In the genomic region with DNA sequence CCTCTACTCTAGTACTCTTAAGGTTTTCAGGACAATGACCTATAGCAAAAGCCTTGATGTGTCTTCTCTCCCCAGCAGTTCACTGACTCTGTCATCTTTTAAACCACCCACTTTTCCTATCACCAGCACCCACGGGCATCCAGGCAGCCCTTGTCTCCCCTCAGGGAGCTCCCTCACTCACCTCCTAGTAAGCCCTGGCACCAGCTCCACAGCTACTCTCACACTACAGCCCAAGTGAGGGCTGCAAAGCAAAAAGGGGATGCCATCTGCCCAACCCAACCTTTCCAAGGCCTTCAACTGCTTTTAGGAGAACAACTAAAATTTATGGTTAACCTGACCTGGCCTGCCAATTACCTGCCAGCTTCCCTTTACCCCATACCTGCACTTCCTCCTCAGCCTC, we compare ENCODE assay signal across 1 cellular context.
TF ChIP-seq lines count a peak whose summit lies in the region.

No MANE protein-coding gene starts in this region.

TF ChIP-seq in WTC11, 78 proteins besides CTCF, POLR2A, EP300 and RAD21:
- no peak for TF ChIP-seq NFATC4 (CRISPR knock-in tag; IDR thresholded peaks at IDR 0.05)
- TF ChIP-seq, protein P1, sequence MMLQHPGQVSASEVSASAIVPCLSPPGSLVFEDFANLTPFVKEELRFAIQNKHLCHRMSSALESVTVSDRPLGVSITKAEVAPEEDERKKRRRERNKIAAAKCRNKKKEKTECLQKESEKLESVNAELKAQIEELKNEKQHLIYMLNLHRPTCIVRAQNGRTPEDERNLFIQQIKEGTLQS (CRISPR knock-in tag; conservative IDR thresholded peaks at IDR 0.05): no peak
- TF ChIP-seq TEAD1 (CRISPR knock-in tag; IDR thresholded peaks at IDR 0.05): no peak
- TF ChIP-seq FOXK1 (CRISPR knock-in tag; IDR thresholded peaks at IDR 0.05): no peak
- TF ChIP-seq ZNF263 (CRISPR knock-in tag; IDR thresholded peaks at IDR 0.05; ENCODE audit: low read depth): no peak
- TF ChIP-seq, protein P2, sequence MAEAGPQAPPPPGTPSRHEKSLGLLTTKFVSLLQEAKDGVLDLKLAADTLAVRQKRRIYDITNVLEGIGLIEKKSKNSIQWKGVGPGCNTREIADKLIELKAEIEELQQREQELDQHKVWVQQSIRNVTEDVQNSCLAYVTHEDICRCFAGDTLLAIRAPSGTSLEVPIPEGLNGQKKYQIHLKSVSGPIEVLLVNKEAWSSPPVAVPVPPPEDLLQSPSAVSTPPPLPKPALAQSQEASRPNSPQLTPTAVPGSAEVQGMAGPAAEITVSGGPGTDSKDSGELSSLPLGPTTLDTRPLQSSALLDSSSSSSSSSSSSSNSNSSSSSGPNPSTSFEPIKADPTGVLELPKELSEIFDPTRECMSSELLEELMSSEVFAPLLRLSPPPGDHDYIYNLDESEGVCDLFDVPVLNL (CRISPR knock-in tag; IDR thresholded peaks at IDR 0.05; ENCODE audit: borderline replicate concordance, low read depth): no peak
- TF ChIP-seq GRHL2 (CRISPR knock-in tag; IDR thresholded peaks at IDR 0.05; ENCODE audit: insufficient replicate concordance, severe bottlenecking): no peak
- TF ChIP-seq, protein P3, sequence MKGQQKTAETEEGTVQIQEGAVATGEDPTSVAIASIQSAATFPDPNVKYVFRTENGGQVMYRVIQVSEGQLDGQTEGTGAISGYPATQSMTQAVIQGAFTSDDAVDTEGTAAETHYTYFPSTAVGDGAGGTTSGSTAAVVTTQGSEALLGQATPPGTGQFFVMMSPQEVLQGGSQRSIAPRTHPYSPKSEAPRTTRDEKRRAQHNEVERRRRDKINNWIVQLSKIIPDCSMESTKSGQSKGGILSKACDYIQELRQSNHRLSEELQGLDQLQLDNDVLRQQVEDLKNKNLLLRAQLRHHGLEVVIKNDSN (CRISPR knock-in tag; IDR thresholded peaks at IDR 0.05): no peak
- no peak for TF ChIP-seq IRF2 (CRISPR knock-in tag; IDR thresholded peaks at IDR 0.05; ENCODE audit: borderline replicate concordance, low read depth)
- TF ChIP-seq, protein P4, sequence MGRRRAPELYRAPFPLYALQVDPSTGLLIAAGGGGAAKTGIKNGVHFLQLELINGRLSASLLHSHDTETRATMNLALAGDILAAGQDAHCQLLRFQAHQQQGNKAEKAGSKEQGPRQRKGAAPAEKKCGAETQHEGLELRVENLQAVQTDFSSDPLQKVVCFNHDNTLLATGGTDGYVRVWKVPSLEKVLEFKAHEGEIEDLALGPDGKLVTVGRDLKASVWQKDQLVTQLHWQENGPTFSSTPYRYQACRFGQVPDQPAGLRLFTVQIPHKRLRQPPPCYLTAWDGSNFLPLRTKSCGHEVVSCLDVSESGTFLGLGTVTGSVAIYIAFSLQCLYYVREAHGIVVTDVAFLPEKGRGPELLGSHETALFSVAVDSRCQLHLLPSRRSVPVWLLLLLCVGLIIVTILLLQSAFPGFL (CRISPR knock-in tag; IDR thresholded peaks at IDR 0.05; ENCODE audit: borderline replicate concordance): no peak
- TF ChIP-seq ETV6 (CRISPR knock-in tag; IDR thresholded peaks at IDR 0.05): no peak
- TF ChIP-seq PRRX2 (CRISPR knock-in tag; IDR thresholded peaks at IDR 0.05): no peak
- TF ChIP-seq, protein P5, sequence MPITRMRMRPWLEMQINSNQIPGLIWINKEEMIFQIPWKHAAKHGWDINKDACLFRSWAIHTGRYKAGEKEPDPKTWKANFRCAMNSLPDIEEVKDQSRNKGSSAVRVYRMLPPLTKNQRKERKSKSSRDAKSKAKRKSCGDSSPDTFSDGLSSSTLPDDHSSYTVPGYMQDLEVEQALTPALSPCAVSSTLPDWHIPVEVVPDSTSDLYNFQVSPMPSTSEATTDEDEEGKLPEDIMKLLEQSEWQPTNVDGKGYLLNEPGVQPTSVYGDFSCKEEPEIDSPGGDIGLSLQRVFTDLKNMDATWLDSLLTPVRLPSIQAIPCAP (CRISPR knock-in tag; IDR thresholded peaks at IDR 0.05): no peak
- TF ChIP-seq NFYB (CRISPR knock-in tag; conservative IDR thresholded peaks at IDR 0.05; ENCODE audit: low read depth): no peak
- no peak for TF ChIP-seq ZNF423 (CRISPR knock-in tag; IDR thresholded peaks at IDR 0.05)
- no peak for TF ChIP-seq JUN (CRISPR knock-in tag; IDR thresholded peaks at IDR 0.05)
TF ChIP-seq in WTC11: peak in this region for 0.
